In the genomic region with DNA sequence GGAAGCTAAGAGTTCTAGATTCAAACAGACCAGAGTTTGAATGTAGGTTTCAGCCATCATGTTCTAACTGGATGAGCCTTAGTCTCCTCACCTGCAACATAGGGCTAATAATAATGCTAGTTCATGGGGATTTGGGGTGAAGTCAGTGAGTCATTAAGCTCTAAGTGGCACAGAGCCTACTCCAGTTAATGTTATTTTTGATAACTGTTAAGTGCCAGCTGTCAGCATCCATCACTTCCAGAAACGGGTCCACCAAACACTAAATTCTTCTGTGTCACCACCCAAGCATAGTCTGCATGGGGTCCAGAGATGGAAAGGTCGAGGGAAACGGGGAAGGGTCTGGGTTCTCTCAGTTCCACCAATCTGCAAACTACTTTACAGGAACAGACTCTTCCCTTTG, we compare ENCODE assay signal across 2 cellular contexts.
TF ChIP-seq lines count a peak whose summit lies in the region.

No MANE protein-coding gene starts in this region.

TF ChIP-seq in A549, 52 proteins besides CTCF, POLR2A, EP300 and RAD21 (continued from another document):
- TF ChIP-seq, protein P1, sequence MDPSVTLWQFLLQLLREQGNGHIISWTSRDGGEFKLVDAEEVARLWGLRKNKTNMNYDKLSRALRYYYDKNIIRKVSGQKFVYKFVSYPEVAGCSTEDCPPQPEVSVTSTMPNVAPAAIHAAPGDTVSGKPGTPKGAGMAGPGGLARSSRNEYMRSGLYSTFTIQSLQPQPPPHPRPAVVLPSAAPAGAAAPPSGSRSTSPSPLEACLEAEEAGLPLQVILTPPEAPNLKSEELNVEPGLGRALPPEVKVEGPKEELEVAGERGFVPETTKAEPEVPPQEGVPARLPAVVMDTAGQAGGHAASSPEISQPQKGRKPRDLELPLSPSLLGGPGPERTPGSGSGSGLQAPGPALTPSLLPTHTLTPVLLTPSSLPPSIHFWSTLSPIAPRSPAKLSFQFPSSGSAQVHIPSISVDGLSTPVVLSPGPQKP (IDR thresholded peaks at IDR 0.05; ENCODE audit: low read depth, low read length) = no peak
- TF ChIP-seq HEYL (CRISPR knock-in tag; IDR thresholded peaks at IDR 0.05) = no peak
- no peak for TF ChIP-seq ZC3H11A (IDR thresholded peaks at IDR 0.05)
- TF ChIP-seq CBX8 (IDR thresholded peaks at IDR 0.05) = no peak
- no peak for TF ChIP-seq HOXB13 (CRISPR knock-in tag; IDR thresholded peaks at IDR 0.05; ENCODE audit: low read depth)
- TF ChIP-seq MYC (IDR thresholded peaks at IDR 0.05; ENCODE audit: borderline replicate concordance, low read length) = no peak
- TF ChIP-seq RNF2 (IDR thresholded peaks at IDR 0.05; ENCODE audit: borderline replicate concordance, low read depth) = no peak
- TF ChIP-seq EHMT2 (IDR thresholded peaks at IDR 0.05; ENCODE audit: low read depth) = no peak
- no peak for TF ChIP-seq TFCP2L1 (CRISPR knock-in tag; IDR thresholded peaks at IDR 0.05)
- no peak for TF ChIP-seq ZNF302 (CRISPR knock-in tag; IDR thresholded peaks at IDR 0.05)
- no peak for TF ChIP-seq JUN (IDR thresholded peaks at IDR 0.05)

TF ChIP-seq in WTC11, 78 proteins besides CTCF, POLR2A, EP300 and RAD21 (continued from another document):
- TF ChIP-seq, protein P2, sequence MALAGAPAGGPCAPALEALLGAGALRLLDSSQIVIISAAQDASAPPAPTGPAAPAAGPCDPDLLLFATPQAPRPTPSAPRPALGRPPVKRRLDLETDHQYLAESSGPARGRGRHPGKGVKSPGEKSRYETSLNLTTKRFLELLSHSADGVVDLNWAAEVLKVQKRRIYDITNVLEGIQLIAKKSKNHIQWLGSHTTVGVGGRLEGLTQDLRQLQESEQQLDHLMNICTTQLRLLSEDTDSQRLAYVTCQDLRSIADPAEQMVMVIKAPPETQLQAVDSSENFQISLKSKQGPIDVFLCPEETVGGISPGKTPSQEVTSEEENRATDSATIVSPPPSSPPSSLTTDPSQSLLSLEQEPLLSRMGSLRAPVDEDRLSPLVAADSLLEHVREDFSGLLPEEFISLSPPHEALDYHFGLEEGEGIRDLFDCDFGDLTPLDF (CRISPR knock-in tag; IDR thresholded peaks at IDR 0.05) = no peak
- no peak for TF ChIP-seq ATF2 (CRISPR knock-in tag; IDR thresholded peaks at IDR 0.05; ENCODE audit: borderline replicate concordance, low read depth)
- TF ChIP-seq PRRX2 (CRISPR knock-in tag; IDR thresholded peaks at IDR 0.05) = no peak
- TF ChIP-seq TEAD1 (CRISPR knock-in tag; IDR thresholded peaks at IDR 0.05) = no peak
- no peak for TF ChIP-seq SOX15 (CRISPR knock-in tag; IDR thresholded peaks at IDR 0.05)
TF ChIP-seq in WTC11: peak in this region for 0.
